Comparison of ENCODE assay signal across 8 cellular contexts in genomic region chr14:64879635-64880381, GRCh38. TPM values are rescaled to one million over a fixed set of nuclear protein-coding genes. Genes with fewer than 3 reads are reported as not detected.
DNase-seq lines count a peak whose midpoint lies in the region; ATAC-seq, FAIRE-seq and TF ChIP-seq lines count a peak whose summit lies in the region.

Gene SPTB, minus strand, starts transcription at chr14:64879907. Its CDS starts 56,813 bp downstream, at chr14:64823094.

- TF ChIP-seq CTCF in D721Med (IDR thresholded peaks at IDR 0.05; ENCODE audit: insufficient read depth, missing control alignments) (no peak), RWPE1 (conservative IDR thresholded peaks at IDR 0.05; ENCODE audit: low read depth) (no peak)

- DNase-seq in D721Med (ENCODE audit: insufficient read length, low spot score), result peak; percentile 34
- DNase-seq in RWPE1 (ENCODE audit: low spot score), result peak; percentile 10
- peak; percentile 73 for DNase-seq in activated naive CD4-positive, alpha-beta T cell treated with anti-CD3 and anti-CD28 coated beads, Interleukin-2, amount 10 ng/mL, durations not matched to agents 7 days and 5 days
- DNase-seq in left cardiac atrium, result peak; percentile 74
- no peak for DNase-seq in sciatic nerve (ENCODE audit: low spot score)
- DNase-seq in AG08396 (ENCODE audit: low spot score), result no peak

- H3K27ac Mint-ChIP-seq in activated naive CD4-positive, alpha-beta T cell treated with anti-CD3 and anti-CD28 coated beads, Interleukin-2, amount 10 ng/mL, durations not matched to agents 7 days and 5 days, result no peak within 1 kb of the TSS

- CTCF ChIA-PET in RWPE1 (lab: Yijun Ruan, JAX), result interaction anchor here (0.5 to 5.3 kb wide), 6 partner anchors 12 to 88 kb away, joined by 3 to 34 read pairs (median 6); no protein-coding TSS in a partner anchor
- CTCF ChIA-PET in activated naive CD4-positive, alpha-beta T cell treated with anti-CD3 and anti-CD28 coated beads, Interleukin-2, amount 10 ng/mL, durations not matched to agents 7 days and 5 days (lab: Charles Lee), result interaction anchor here (1.2 to 4.0 kb wide), 3 partner anchors 12 to 206 kb away, joined by 3 to 40 read pairs (median 9); no protein-coding TSS in a partner anchor

- ATAC-seq in HG02885 (IDR thresholded peaks at IDR 0.05; ENCODE audit: poor library complexity, unreplicated experiment), result peak; percentile 67
- ATAC-seq in left cardiac atrium, result peak; percentile 91 to 95
- ATAC-seq in sciatic nerve, result peak; percentile 55
- ATAC-seq in GM19467 (IDR thresholded peaks at IDR 0.05; ENCODE audit: unreplicated experiment), result no peak

- peaks cover 17% of the 10 kb centered on the region for H3K4me1 Mint-ChIP-seq in activated naive CD4-positive, alpha-beta T cell treated with anti-CD3 and anti-CD28 coated beads, Interleukin-2, amount 10 ng/mL, durations not matched to agents 7 days and 5 days

- POLR2A ChIA-PET in RWPE1 (lab: Yijun Ruan, JAX; ENCODE audit: low non-redundant PET), result interaction anchor here (0.7 to 0.8 kb wide), 2 partner anchors 17 to 377 kb away, joined by 3 to 4 read pairs; no protein-coding TSS in a partner anchor

- no peak for FAIRE-seq in D721Med (lab: Jason Lieb, UNC)

- H3K36me3 Mint-ChIP-seq in activated naive CD4-positive, alpha-beta T cell treated with anti-CD3 and anti-CD28 coated beads, Interleukin-2, amount 10 ng/mL, durations not matched to agents 7 days and 5 days, result no peaks in the 10 kb centered on the region

- intact Hi-C loops in left cardiac atrium (cut with DNase I), result loop anchor here in 1 of 2 donors (1.0 to 5.0 kb wide), 3 partner anchors 35 to 53 kb away; no protein-coding TSS in a partner anchor
- intact Hi-C loops in sciatic nerve (cut with DNase I), result no loop called here

- peak within 1 kb of the TSS; percentile 79 for H3K4me3 Mint-ChIP-seq in activated naive CD4-positive, alpha-beta T cell treated with anti-CD3 and anti-CD28 coated beads, Interleukin-2, amount 10 ng/mL, durations not matched to agents 7 days and 5 days

- no peak within 1 kb of the TSS for H3K27ac ChIP-seq in RWPE1

- no peaks in the 10 kb centered on the region for H3K9me3 Mint-ChIP-seq in activated naive CD4-positive, alpha-beta T cell treated with anti-CD3 and anti-CD28 coated beads, Interleukin-2, amount 10 ng/mL, durations not matched to agents 7 days and 5 days

- peaks cover 87% of the 10 kb centered on the region for H3K27me3 Mint-ChIP-seq in activated naive CD4-positive, alpha-beta T cell treated with anti-CD3 and anti-CD28 coated beads, Interleukin-2, amount 10 ng/mL, durations not matched to agents 7 days and 5 days

RNA-seq across cellular contexts. Expression of gene SPTB, which starts in this region (rescaled TPM):
- 10 to 100 TPM; 58.2 to 63.6 TPM for total RNA-seq in left cardiac atrium
- 14.8 TPM for total RNA-seq in sciatic nerve

Comparison
In these comparisons a context has a peak if more than half of its experiments do, and no peak if none do; other contexts are left out.
1. DNase-seq: peak in D721Med (single experiment), RWPE1 (single experiment), activated naive CD4-positive, alpha-beta T cell treated with anti-CD3 and anti-CD28 coated beads, Interleukin-2, amount 10 ng/mL, durations not matched to agents 7 days and 5 days (single experiment) and left cardiac atrium (single experiment); none in sciatic nerve (single experiment) and AG08396 (single experiment).